ENCODE assay signal across 11 cellular contexts in genomic region chr12:76024942-76025600, GRCh38. TPM values are rescaled to one million over a fixed set of nuclear protein-coding genes. Genes with fewer than 3 reads are reported as not detected.
DNase-seq lines count a peak whose midpoint lies in the region; ATAC-seq and TF ChIP-seq lines count a peak whose summit lies in the region.
"Had no signal": no experiment of that assay in that cellular context is flagged by ENCODE, and none has a peak within 500 bp of the region (broad histone marks: within the 10 kb centered on the region; RNA-seq: fewer than 3 reads in every experiment).

No MANE protein-coding gene starts in this region.

- CTCF ChIA-PET in CD4-positive, alpha-beta T cell (lab: Charles Lee): interaction anchor here (0.9 to 1.1 kb wide), 2 partner anchors 214 to 540 kb away, joined by 3 read pairs; no protein-coding TSS in a partner anchor

- H3K36me3 ChIP-seq in BLaER1: no peaks in the 10 kb centered on the region
- H3K36me3 ChIP-seq: left ventricle myocardium inferior had no signal

- H3K4me1 Mint-ChIP-seq in T-helper 17 cell: peaks cover 16% of the 10 kb centered on the region
- H3K4me1 Mint-ChIP-seq in CD4-positive, alpha-beta T cell (ENCODE audit: low read depth): peaks cover 37% of the 10 kb centered on the region

- H3K9me3 ChIP-seq in BLaER1 (no peaks in the 10 kb centered on the region), T-helper 17 cell (ENCODE audit: control insufficient read depth, low read length, poor library complexity, severe bottlenecking) (no peaks in the 10 kb centered on the region)
- no peaks in the 10 kb centered on the region for H3K9me3 ChIP-seq in CD4-positive, alpha-beta T cell (ENCODE audit: control insufficient read depth, low read length)
- H3K9me3 ChIP-seq: left ventricle myocardium inferior, testis had no signal

- DNase-seq in T-helper 17 cell (no peak), fibroblast of the conjunctiva (ENCODE audit: low read depth) (peak; percentile 71)
- DNase-seq in CD4-positive, alpha-beta T cell: no peak
- DNase-seq: left ventricle myocardium inferior, NCI-H748 treated with DMSO at 0.1 percent for 48 hours, testis had no signal

- H3K4me2 ChIP-seq in BLaER1: 0 out of 2 replicates have a peak overlapping the region, but pooled peaks have one; percentile 3

- H4K20me1 ChIP-seq in BLaER1: peaks cover 2% of the 10 kb centered on the region

- H3K27me3 ChIP-seq in BLaER1: peaks cover 17% of the 10 kb centered on the region
- no peaks in the 10 kb centered on the region for H3K27me3 ChIP-seq in CD4-positive, alpha-beta T cell (ENCODE audit: control insufficient read depth, insufficient read depth, low read length)
- H3K27me3 ChIP-seq: testis had no signal

- POLR2A ChIA-PET in CD4-positive, alpha-beta T cell (lab: Charles Lee): interaction anchor here (1.0 kb wide), 1 partner anchor 7 kb away, joined by 3 read pairs; no protein-coding TSS in a partner anchor

- H3K9ac ChIP-seq in BLaER1: no peak overlapping the region

- H3K27me3 Mint-ChIP-seq in T-helper 17 cell: no peaks in the 10 kb centered on the region
- H3K27me3 Mint-ChIP-seq in CD4-positive, alpha-beta T cell: no peaks in the 10 kb centered on the region

- peaks cover 23% of the 10 kb centered on the region for H3K4me1 ChIP-seq in BLaER1
- H3K4me1 ChIP-seq: testis had no signal

- H3K9me3 Mint-ChIP-seq in CD4-positive, alpha-beta T cell: no peaks in the 10 kb centered on the region

- H3K27ac Mint-ChIP-seq in T-helper 17 cell: peak overlapping the region; percentile 68
- H3K27ac Mint-ChIP-seq in CD4-positive, alpha-beta T cell: no peak overlapping the region

- intact Hi-C loops in CD4-positive, alpha-beta T cell (cut with DNase I, micrococcal nuclease): loop anchor here (5.0 kb wide), 2 partner anchors 48 to 543 kb away; partner anchors contain the start of gene GLIPR1 (in 1 of the 2)

- no peak overlapping the region for H3K27ac ChIP-seq in BLaER1
- no peak overlapping the region for H3K27ac ChIP-seq in CD4-positive, alpha-beta T cell (ENCODE audit: low read depth, low read length)
- H3K27ac ChIP-seq: left ventricle myocardium inferior, testis had no signal

- TF ChIP-seq CTCF in CD4-positive, alpha-beta T cell (IDR thresholded peaks at IDR 0.05): no peak

- no peaks in the 10 kb centered on the region for H3K36me3 Mint-ChIP-seq in T-helper 17 cell (ENCODE audit: low read depth)
- H3K36me3 Mint-ChIP-seq in CD4-positive, alpha-beta T cell (ENCODE audit: low read depth): no peaks in the 10 kb centered on the region

- ATAC-seq in HG03442 (IDR thresholded peaks at IDR 0.05; ENCODE audit: unreplicated experiment): peak; percentile 38
- no peak for ATAC-seq in T-helper 17 cell
- no peak for ATAC-seq in HG02623 (IDR thresholded peaks at IDR 0.05; ENCODE audit: unreplicated experiment)
- no peak for ATAC-seq in CD4-positive, alpha-beta T cell (ENCODE audit: poor library complexity)
- ATAC-seq in GM18858 (IDR thresholded peaks at IDR 0.05; ENCODE audit: unreplicated experiment): no peak
- ATAC-seq in GM18867 (IDR thresholded peaks at IDR 0.05; ENCODE audit: unreplicated experiment): no peak

- no peak overlapping the region for H3K4me3 ChIP-seq in BLaER1
- H3K4me3 ChIP-seq: left ventricle myocardium inferior, testis had no signal

- no peak overlapping the region for H3K4me3 Mint-ChIP-seq in T-helper 17 cell
- no peak overlapping the region for H3K4me3 Mint-ChIP-seq in CD4-positive, alpha-beta T cell

RNA-seq across cellular contexts. Expression of gene PHLDA1, which starts 6.5 kb away (rescaled TPM):
- total RNA-seq in T-helper 17 cell: 10 to 100 TPM; 22.2 to 23.6 TPM
- total RNA-seq in CD4-positive, alpha-beta T cell: 1 to 10 TPM; 6.5 TPM

RNA-seq across cellular contexts. Expression of gene NAP1L1, which starts 59.4 kb away (rescaled TPM):
- total RNA-seq in T-helper 17 cell: 100 to 1,000 TPM; 672 to 731 TPM
- 100 to 1,000 TPM; 646 to 654 TPM for total RNA-seq in CD4-positive, alpha-beta T cell
